In genomic region chr4:139596680-139597279, GRCh38 we compare ENCODE assay signal across 16 cellular contexts. TPM values are rescaled to one million over a fixed set of nuclear protein-coding genes. Genes with fewer than 3 reads are reported as not detected.
DNase-seq lines count a peak whose midpoint lies in the region; ATAC-seq and TF ChIP-seq lines count a peak whose summit lies in the region.
"Had no signal": no experiment of that assay in that cellular context is flagged by ENCODE, and none has a peak within 500 bp of the region (broad histone marks: within the 10 kb centered on the region; RNA-seq: fewer than 3 reads in every experiment).

No MANE protein-coding gene starts in this region.

- H3K4me3 Mint-ChIP-seq in Caco-2 (ENCODE audit: unreplicated experiment): no peak overlapping the region
- H3K4me3 Mint-ChIP-seq: B cell; CD8-positive, alpha-beta T cell had no signal

- H3K27me3 ChIP-seq in Caco-2 (replicated peaks; ENCODE audit: control insufficient read depth, insufficient read depth, low read length): no peaks in the 10 kb centered on the region
- H3K27me3 ChIP-seq in SK-N-SH (ENCODE audit: insufficient read depth): no peaks in the 10 kb centered on the region
- no peaks in the 10 kb centered on the region for H3K27me3 ChIP-seq in fibroblast of lung (ENCODE audit: control insufficient read depth, insufficient read depth, low read length)
- H3K27me3 ChIP-seq in gastrocnemius medialis: no peaks in the 10 kb centered on the region

- H3K4me1 Mint-ChIP-seq in Caco-2 (ENCODE audit: low read depth, unreplicated experiment): peaks cover 43% of the 10 kb centered on the region
- H3K4me1 Mint-ChIP-seq: B cell had no signal

- POLR2A ChIA-PET in Caco-2 (lab: Charles Lee) (no interaction called here), SK-N-SH (lab: Yijun Ruan, JAX) (no interaction called here)

- 70% methylated on average over 4 of the region's 4 CpGs for WGBS in SK-N-SH (ENCODE audit: low lambda C conversion rate)

- no peak for TF ChIP-seq RAD21 in SK-N-SH (IDR thresholded peaks at IDR 0.05; ENCODE audit: low read length)

- BruUV-seq in Caco-2 (replicated peaks; lab: Mats Ljungman, UMichigan): no TSS peak

- H2AFZ ChIP-seq in SK-N-SH (ENCODE audit: low read depth) (no peak overlapping the region), fibroblast of lung (ENCODE audit: low read length) (no peak overlapping the region)

- H3K4me1 ChIP-seq in Caco-2: peaks cover 34% of the 10 kb centered on the region
- H3K4me1 ChIP-seq in SK-N-SH (ENCODE audit: control insufficient read depth in 1 of 2, insufficient read depth in 2 of 2, low read depth in 1 of 2, low read length in 1 of 2): peaks cover 0 to 15% of the 10 kb centered on the region in 2 experiments; a peak in 2 of 4 replicates
- peaks cover 26% of the 10 kb centered on the region for H3K4me1 ChIP-seq in fibroblast of lung (ENCODE audit: control insufficient read depth, extremely low read depth, insufficient read depth, low read length)
- H3K4me1 ChIP-seq in gastrocnemius medialis: no peaks in the 10 kb centered on the region

- no peaks in the 10 kb centered on the region for H3K9me3 ChIP-seq in Caco-2
- H3K9me3 ChIP-seq in SK-N-SH: no peaks in the 10 kb centered on the region
- H3K9me3 ChIP-seq in fibroblast of lung (ENCODE audit: control insufficient read depth, insufficient read depth, low read depth, low read length): no peaks in the 10 kb centered on the region
- no peaks in the 10 kb centered on the region for H3K9me3 ChIP-seq in gastrocnemius medialis

- H3K4me3 ChIP-seq in Caco-2 (ENCODE audit: low read depth, low read length): no peak overlapping the region
- H3K4me3 ChIP-seq in SK-N-SH (ENCODE audit: low read depth in 2 of 2, low read length in 1 of 2): no peak overlapping the region
- no peak overlapping the region for H3K4me3 ChIP-seq in fibroblast of lung (replicated peaks in 1 of 4; ENCODE audit: control extremely low read depth in 1 of 4, insufficient read depth in 1 of 4, low read depth in 3 of 4, low read length in 4 of 4)
- no peak overlapping the region for H3K4me3 ChIP-seq in gastrocnemius medialis

- no peak for TF ChIP-seq POLR2A in gastrocnemius medialis (IDR thresholded peaks at IDR 0.05)

- H3K27ac ChIP-seq in SK-N-SH (ENCODE audit: low read depth in 2 of 2, low read length in 1 of 2): no peak overlapping the region
- no peak overlapping the region for H3K27ac ChIP-seq in fibroblast of lung (ENCODE audit: insufficient read depth, low read length)
- peak overlapping the region in 3 of 4 donors; percentile 40 to 64 (median 49) for H3K27ac ChIP-seq in gastrocnemius medialis

- no peaks in the 10 kb centered on the region for H3K27me3 Mint-ChIP-seq in Caco-2 (ENCODE audit: insufficient read depth, unreplicated experiment)

- peaks cover 11% of the 10 kb centered on the region for H3K9me3 Mint-ChIP-seq in Caco-2 (ENCODE audit: unreplicated experiment)
- H3K9me3 Mint-ChIP-seq: CD8-positive, alpha-beta T cell had no signal

- no peak overlapping the region for H3K9ac ChIP-seq in SK-N-SH
- H3K9ac ChIP-seq in fibroblast of lung (ENCODE audit: insufficient read depth, low read length): no peak overlapping the region

- H4K20me1 ChIP-seq in SK-N-SH (ENCODE audit: insufficient read depth): no peaks in the 10 kb centered on the region
- H4K20me1 ChIP-seq in fibroblast of lung (ENCODE audit: control insufficient read depth, extremely low read depth, insufficient read depth, low read length): no peaks in the 10 kb centered on the region

- H3K36me3 Mint-ChIP-seq in Caco-2 (ENCODE audit: insufficient read depth, unreplicated experiment): no peaks in the 10 kb centered on the region
- H3K36me3 Mint-ChIP-seq: CD8-positive, alpha-beta T cell had no signal

- no peak for TF ChIP-seq EP300 in SK-N-SH (IDR thresholded peaks at IDR 0.05; ENCODE audit: borderline replicate concordance in 1 of 2, low read depth in 1 of 2, low read length in 1 of 2)

- intact Hi-C loops in Caco-2 (cut with micrococcal nuclease; ENCODE audit: unreplicated experiment) (no loop called here), gastrocnemius medialis (cut with DNase I; ENCODE audit: low total_unique reads) (no loop called here)

- DNase-seq in Caco-2 (no peak), SK-N-SH (no peak), fibroblast of lung (ENCODE audit: low read depth in 2 of 2) (no peak), gastrocnemius medialis (no peak), NCI-H510A (lab: John Stamatoyannopoulos, UW) (no peak), activated T-cell treated with anti-CD3 and anti-CD28 coated beads for 4 hours (no peak)
- DNase-seq in activated CD4-positive, CD25-positive, alpha-beta regulatory T cell treated with anti-CD3 and anti-CD28 coated beads, Interleukin-2, amount 50 U/mL, for 72 hours: no peak
- DNase-seq: CD8-positive, alpha-beta T cell; DMS 273 treated with DMSO at 0.1 percent for 48 hours; NCI-H1048; NCI-H1694; NCI-H2107; NCI-H526 treated with DMSO at 0.1 percent for 48 hours; OCI-M1 had no signal

- H3K36me3 ChIP-seq in Caco-2 (ENCODE audit: control insufficient read depth, insufficient read depth, low read length): no peaks in the 10 kb centered on the region
- no peaks in the 10 kb centered on the region for H3K36me3 ChIP-seq in SK-N-SH (replicated peaks in 1 of 2; ENCODE audit: control insufficient read depth in 1 of 2, insufficient read depth in 2 of 2, low read length in 1 of 2)
- no peaks in the 10 kb centered on the region for H3K36me3 ChIP-seq in fibroblast of lung (ENCODE audit: control insufficient read depth, insufficient read depth, low read length)
- no peaks in the 10 kb centered on the region for H3K36me3 ChIP-seq in gastrocnemius medialis

- ATAC-seq in gastrocnemius medialis: no peak
- ATAC-seq in GM19463 (IDR thresholded peaks at IDR 0.05; ENCODE audit: unreplicated experiment): no peak
- ATAC-seq: CD8-positive, alpha-beta T cell had no signal

- H3K9me2 ChIP-seq in SK-N-SH: no peaks in the 10 kb centered on the region

- peak overlapping the region; percentile 20 for H3K27ac Mint-ChIP-seq in Caco-2 (ENCODE audit: unreplicated experiment)
- H3K27ac Mint-ChIP-seq: B cell; CD8-positive, alpha-beta T cell had no signal

- peak overlapping the region; percentile 56; the same call in 1 of the 2 replicates for H3K4me2 ChIP-seq in SK-N-SH
- peak overlapping the region; percentile 52 for H3K4me2 ChIP-seq in fibroblast of lung (ENCODE audit: extremely low read depth, insufficient read depth, low read length)

- no peaks in the 10 kb centered on the region for H3K79me2 ChIP-seq in SK-N-SH (ENCODE audit: insufficient read depth)
- no peaks in the 10 kb centered on the region for H3K79me2 ChIP-seq in fibroblast of lung (ENCODE audit: control insufficient read depth, insufficient read depth, low read length)

- TF ChIP-seq CTCF in Caco-2 (IDR thresholded peaks at IDR 0.05; ENCODE audit: insufficient read depth in 1 of 2, low read depth in 1 of 2, low read length in 1 of 2, severe bottlenecking in 1 of 2, unreplicated experiment in 1 of 2) (no peak), SK-N-SH (IDR thresholded peaks at IDR 0.05) (no peak), fibroblast of lung (conservative IDR thresholded peaks at IDR 0.05 in 1 of 2, IDR thresholded peaks at IDR 0.05 in 1 of 2; ENCODE audit: low read depth in 1 of 2, low read length in 2 of 2) (no peak), gastrocnemius medialis (IDR thresholded peaks at IDR 0.05 in 4 of 5, conservative IDR thresholded peaks at IDR 0.05 in 1 of 5) (no peak)

- no peaks in the 10 kb centered on the region for H3F3A ChIP-seq in SK-N-SH (replicated peaks; ENCODE audit: insufficient read depth)

- CTCF ChIA-PET in Caco-2 (lab: Charles Lee) (no interaction called here), SK-N-SH (lab: Yijun Ruan, JAX) (interaction anchor here (0.7 to 1.6 kb wide), 5 partner anchors 18 to 60 kb away, joined by 3 to 7 read pairs (median 3); no protein-coding TSS in a partner anchor)

- in situ Hi-C loops in gastrocnemius medialis (cut with MboI; ENCODE audit: low sequenced_read_pairs in 4 of 4): no loop called here

TF ChIP-seq in SK-N-SH, 30 proteins besides CTCF, POLR2A, EP300 and RAD21 (continues in another document):
- TF ChIP-seq NFIC (IDR thresholded peaks at IDR 0.05; ENCODE audit: borderline replicate concordance) (no peak), RXRA (IDR thresholded peaks at IDR 0.05; ENCODE audit: borderline replicate concordance, low read depth) (no peak), MAX (IDR thresholded peaks at IDR 0.05; ENCODE audit: low read depth) (no peak), FOXM1 (IDR thresholded peaks at IDR 0.05; ENCODE audit: low read depth) (no peak)

RNA-seq across cellular contexts. Expression of gene SETD7, which starts 40.8 kb away (rescaled TPM):
- 29.4 and 32.2 TPM in 2 replicates for total RNA-seq in Caco-2 (2022)
- polyA plus RNA-seq in SK-N-SH (2012; rRNA removed): 5.0 and 6.8 TPM in 2 replicates
- 8.3 and 9.2 TPM in 2 replicates for polyA plus RNA-seq in SK-N-SH (2012; cell fraction: cytosol; rRNA removed)
- polyA plus RNA-seq in SK-N-SH (2012; cell fraction: nucleus; rRNA removed): 2.7 and 5.2 TPM in 2 replicates
- 58.0 and 80.8 TPM in 2 replicates for total RNA-seq in fibroblast of lung
- 26.0 and 37.5 TPM in 2 replicates for polyA plus RNA-seq in fibroblast of lung
- 31.2 and 52.2 TPM in 2 replicates for polyA plus RNA-seq in fibroblast of lung (2012)
- polyA minus RNA-seq in fibroblast of lung (ENCODE audit: low replicate concordance): 51.0 and 63.7 TPM in 2 replicates
- total RNA-seq in gastrocnemius medialis: 100 to 1,000 TPM in 3 of 4 donors, 10 to 100 TPM in 1; 73.1 to 134 (median 113) TPM

Comparison
In these comparisons a context has a peak if more than half of its experiments do, and no peak if none do; other contexts are left out.
1. H3K27ac ChIP-seq: peak in gastrocnemius medialis (3 of 4); none in SK-N-SH (0 of 2) and fibroblast of lung (single experiment).